8 cellular contexts compared by ENCODE assay signal in genomic region chr17:44503080-44503842, GRCh38. TPM values are rescaled to one million over a fixed set of nuclear protein-coding genes. Genes with fewer than 3 reads are reported as not detected.
DNase-seq lines count a peak whose midpoint lies in the region; ATAC-seq and TF ChIP-seq lines count a peak whose summit lies in the region.

Gene GPATCH8 (minus strand): TSS chr17:44503406. CDS start chr17:44503370, 36 bp downstream.

- peak within 1 kb of the TSS; percentile 72 to 88 (median 87) for H3K4me3 ChIP-seq in right lobe of liver

- TF ChIP-seq CTCF in right lobe of liver (IDR thresholded peaks at IDR 0.05) = no peak

- H3K9me3 ChIP-seq in right lobe of liver = no peaks in the 10 kb centered on the region

- H3K36me3 ChIP-seq in right lobe of liver = no peaks in the 10 kb centered on the region

- TF ChIP-seq POLR2A in right lobe of liver (IDR thresholded peaks at IDR 0.05) = peak; percentile 62

- peaks cover 0 to 28% (median 7%) of the 10 kb centered on the region in 4 donors for H3K4me1 ChIP-seq in right lobe of liver

- H3K27me3 ChIP-seq in right lobe of liver = no peaks in the 10 kb centered on the region

- H3K27ac ChIP-seq in right lobe of liver = peak within 1 kb of the TSS; percentile 63 to 83 (median 78)

- WGBS in right lobe of liver (ENCODE audit: insufficient coverage, low coverage, low lambda C conversion rate, missing lambda C conversion rate) = 3% methylated on average over 7 of the region's 73 CpGs

- ATAC-seq in GM19438 (IDR thresholded peaks at IDR 0.05; ENCODE audit: low read depth, unreplicated experiment) (peak; percentile 85), HG03571 (IDR thresholded peaks at IDR 0.05; ENCODE audit: unreplicated experiment) (peak; percentile 83), right lobe of liver (peak; percentile 99 to 100 (median 99))

- DNase-seq in CD1c-positive myeloid dendritic cell (ENCODE audit: extremely low spot score) (peak; percentile 94), NCI-H82 (lab: John Stamatoyannopoulos, UW) (peak; percentile 97), dermis microvascular lymphatic vessel endothelial cell (ENCODE audit: low read depth in 2 of 2) (peak; percentile 81 to 91), right lobe of liver (peak; percentile 96 to 98 (median 98))
- peak; percentile 93 to 95 for DNase-seq in activated CD4-positive, alpha-beta T cell treated with anti-CD3 and anti-CD28 coated beads, Interleukin-2, amount 50 U/mL, for 48 hours
- DNase-seq in stimulated activated CD4-positive, alpha-beta T cell treated with anti-CD3 and anti-CD28 coated beads, Interleukin-4, amount 100 ng/mL, for 24 hours = peak; percentile 91

- intact Hi-C loops in right lobe of liver (cut with DNase I) = no loop called here

RNA-seq across cellular contexts. Expression of gene GPATCH8, which starts in this region (rescaled TPM):
- total RNA-seq in dermis microvascular lymphatic vessel endothelial cell (8.7 and 11.5 TPM in 2 replicates), right lobe of liver (10 to 100 TPM in 4 of 6 experiments, 1 to 10 TPM in 2; 8.1 to 14.4 (median 13.1) TPM)

Comparison
In these comparisons a context has a peak if more than half of its experiments do, and no peak if none do; other contexts are left out.
1. Peak in every context shown above with its lines: DNase-seq, ATAC-seq, H3K4me3 ChIP-seq and H3K27ac ChIP-seq.